In the genomic region with DNA sequence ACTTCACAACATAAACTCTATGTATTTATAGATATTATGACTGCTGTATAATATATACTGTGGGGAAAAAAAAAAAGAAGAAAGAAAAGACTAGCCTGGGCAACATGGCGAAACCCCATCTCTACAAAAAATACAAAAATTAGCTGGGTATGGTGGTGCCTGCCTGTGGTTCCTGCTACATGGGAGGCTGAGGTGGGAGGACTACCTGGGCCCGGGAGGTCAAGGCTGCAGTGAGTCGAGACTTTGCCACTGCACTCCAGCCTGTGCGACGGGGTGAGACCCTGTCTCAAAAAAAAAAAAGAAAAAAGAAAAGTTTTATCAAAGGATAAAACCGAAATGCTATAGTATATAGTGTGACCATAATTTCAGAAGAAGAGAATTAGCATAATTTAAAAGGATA, we compare ENCODE assay signal across 10 cellular contexts. TPM values are rescaled to one million over a fixed set of nuclear protein-coding genes. Genes with fewer than 3 reads are reported as not detected.
A peak's percentile ranks its signal among the peaks of the same experiment; 100 is the strongest.
DNase-seq lines count a peak whose midpoint lies in the region; ATAC-seq lines count a peak whose summit lies in the region.
"Had no signal": no experiment of that assay in that cellular context is flagged by ENCODE, and none has a peak within 500 bp of the region (broad histone marks: within the 10 kb centered on the region; RNA-seq: fewer than 3 reads in every experiment).

No MANE protein-coding gene starts in this region.

- no peaks in the 10 kb centered on the region for H3K9me3 ChIP-seq in iPS-18a (ENCODE audit: control insufficient read depth, low read depth, low read length)

- no peak overlapping the region for H3K27ac Mint-ChIP-seq in T-helper 2 cell treated with Interferon-gamma antibody and Interleukin-4, amounts not matched to agents 5 μg/mL and 100 μg/mL, for 36 hours
- no peak overlapping the region for H3K27ac Mint-ChIP-seq in activated CD8-positive, alpha-beta T cell treated with anti-CD3 and anti-CD28 coated beads, Interleukin-2, amount 10 ng/mL, durations not matched to agents 7 days and 5 days
- no peak overlapping the region for H3K27ac Mint-ChIP-seq in stimulated activated memory B cell treated with anti-CD40 and anti-IgM and Interleukin-4, amounts not matched to agents 10 μg/mL and 1 μg/mL and 100 μg/mL, for 72 hours

- no peak overlapping the region for H3K27ac ChIP-seq in iPS-18a (ENCODE audit: low read length)

- H3K4me3 Mint-ChIP-seq in T-helper 2 cell treated with Interferon-gamma antibody and Interleukin-4, amounts not matched to agents 5 μg/mL and 100 μg/mL, for 36 hours: peak overlapping the region; percentile 66
- peak overlapping the region; percentile 47 for H3K4me3 Mint-ChIP-seq in activated CD8-positive, alpha-beta T cell treated with anti-CD3 and anti-CD28 coated beads, Interleukin-2, amount 10 ng/mL, durations not matched to agents 7 days and 5 days
- H3K4me3 Mint-ChIP-seq in stimulated activated memory B cell treated with anti-CD40 and anti-IgM and Interleukin-4, amounts not matched to agents 10 μg/mL and 1 μg/mL and 100 μg/mL, for 72 hours: peak overlapping the region; percentile 58

- peaks cover 3% of the 10 kb centered on the region for H3K27me3 Mint-ChIP-seq in T-helper 2 cell treated with Interferon-gamma antibody and Interleukin-4, amounts not matched to agents 5 μg/mL and 100 μg/mL, for 36 hours (ENCODE audit: low read depth)
- H3K27me3 Mint-ChIP-seq in activated CD8-positive, alpha-beta T cell treated with anti-CD3 and anti-CD28 coated beads, Interleukin-2, amount 10 ng/mL, durations not matched to agents 7 days and 5 days (ENCODE audit: low read depth): peaks cover 2% of the 10 kb centered on the region
- no peaks in the 10 kb centered on the region for H3K27me3 Mint-ChIP-seq in stimulated activated memory B cell treated with anti-CD40 and anti-IgM and Interleukin-4, amounts not matched to agents 10 μg/mL and 1 μg/mL and 100 μg/mL, for 72 hours

- H3K27me3 ChIP-seq in iPS-18a (ENCODE audit: control insufficient read depth, insufficient read depth, low read length): no peaks in the 10 kb centered on the region

- no peak for DNase-seq in T-helper 2 cell treated with Interferon-gamma antibody and Interleukin-4, amounts not matched to agents 5 μg/mL and 100 μg/mL, for 36 hours (ENCODE audit: low spot score)
- no peak for DNase-seq in T-helper 2 cell
- no peak for DNase-seq in activated CD8-positive, alpha-beta T cell treated with anti-CD3 and anti-CD28 coated beads, Interleukin-2, amount 10 ng/mL, durations not matched to agents 7 days and 5 days
- DNase-seq in OCI-M2 (lab: John Stamatoyannopoulos, UW; ENCODE audit: unreplicated experiment): no peak
- no peak for DNase-seq in NCI-H524 treated with DMSO at 0.1 percent for 48 hours (lab: John Stamatoyannopoulos, UW)
- DNase-seq: activated gamma-delta T cell, islet precursor cell had no signal

- no peaks in the 10 kb centered on the region for H3K36me3 ChIP-seq in iPS-18a (ENCODE audit: control insufficient read depth, low read depth, low read length)

- peaks cover 38% of the 10 kb centered on the region for H3K4me1 Mint-ChIP-seq in T-helper 2 cell treated with Interferon-gamma antibody and Interleukin-4, amounts not matched to agents 5 μg/mL and 100 μg/mL, for 36 hours (ENCODE audit: low read depth)
- H3K4me1 Mint-ChIP-seq in activated CD8-positive, alpha-beta T cell treated with anti-CD3 and anti-CD28 coated beads, Interleukin-2, amount 10 ng/mL, durations not matched to agents 7 days and 5 days (ENCODE audit: low read depth): peaks cover 52% of the 10 kb centered on the region
- peaks cover 64% of the 10 kb centered on the region for H3K4me1 Mint-ChIP-seq in stimulated activated memory B cell treated with anti-CD40 and anti-IgM and Interleukin-4, amounts not matched to agents 10 μg/mL and 1 μg/mL and 100 μg/mL, for 72 hours

- H3K4me1 ChIP-seq in iPS-18a (ENCODE audit: control insufficient read depth, low read depth, low read length): peaks cover 16% of the 10 kb centered on the region

- no peak overlapping the region for H3K9ac ChIP-seq in iPS-18a (ENCODE audit: low read length)

- POLR2A ChIA-PET in activated CD8-positive, alpha-beta T cell treated with anti-CD3 and anti-CD28 coated beads, Interleukin-2, amount 10 ng/mL, durations not matched to agents 7 days and 5 days (lab: Charles Lee): interaction anchor here (0.7 to 0.8 kb wide), 2 partner anchors 14 to 464 kb away, joined by 3 read pairs; no protein-coding TSS in a partner anchor

- no peak for ATAC-seq in activated CD8-positive, alpha-beta T cell treated with anti-CD3 and anti-CD28 coated beads, Interleukin-2, amount 10 ng/mL, durations not matched to agents 7 days and 5 days
- no peak for ATAC-seq in stimulated activated memory B cell treated with anti-CD40 and anti-IgM and Interleukin-4, amounts not matched to agents 10 μg/mL and 1 μg/mL and 100 μg/mL, for 72 hours
- ATAC-seq in HG02798 (IDR thresholded peaks at IDR 0.05; ENCODE audit: poor library complexity, unreplicated experiment): no peak

- H3K36me3 Mint-ChIP-seq in T-helper 2 cell treated with Interferon-gamma antibody and Interleukin-4, amounts not matched to agents 5 μg/mL and 100 μg/mL, for 36 hours (ENCODE audit: low read depth): peaks cover 39% of the 10 kb centered on the region
- H3K36me3 Mint-ChIP-seq in activated CD8-positive, alpha-beta T cell treated with anti-CD3 and anti-CD28 coated beads, Interleukin-2, amount 10 ng/mL, durations not matched to agents 7 days and 5 days (ENCODE audit: low read depth): peaks cover 48% of the 10 kb centered on the region
- peaks cover 24% of the 10 kb centered on the region for H3K36me3 Mint-ChIP-seq in stimulated activated memory B cell treated with anti-CD40 and anti-IgM and Interleukin-4, amounts not matched to agents 10 μg/mL and 1 μg/mL and 100 μg/mL, for 72 hours

- CTCF ChIA-PET in activated CD8-positive, alpha-beta T cell treated with anti-CD3 and anti-CD28 coated beads, Interleukin-2, amount 10 ng/mL, durations not matched to agents 7 days and 5 days (lab: Charles Lee): interaction anchor here (0.5 to 4.2 kb wide), 6 partner anchors 18 to 1111 kb away, joined by 3 to 27 read pairs (median 8); no protein-coding TSS in a partner anchor

- H3K9me3 Mint-ChIP-seq in T-helper 2 cell treated with Interferon-gamma antibody and Interleukin-4, amounts not matched to agents 5 μg/mL and 100 μg/mL, for 36 hours: no peaks in the 10 kb centered on the region
- H3K9me3 Mint-ChIP-seq in activated CD8-positive, alpha-beta T cell treated with anti-CD3 and anti-CD28 coated beads, Interleukin-2, amount 10 ng/mL, durations not matched to agents 7 days and 5 days (ENCODE audit: insufficient read depth): no peaks in the 10 kb centered on the region
- no peaks in the 10 kb centered on the region for H3K9me3 Mint-ChIP-seq in stimulated activated memory B cell treated with anti-CD40 and anti-IgM and Interleukin-4, amounts not matched to agents 10 μg/mL and 1 μg/mL and 100 μg/mL, for 72 hours

- peak overlapping the region; percentile 40 for H3K4me3 ChIP-seq in iPS-18a (ENCODE audit: low read length)

RNA-seq across cellular contexts. Expression of gene EXOC8, which starts 2.7 kb away (rescaled TPM):
- 10 to 100 TPM; 18.2 to 18.4 TPM for total RNA-seq in activated CD8-positive, alpha-beta T cell treated with anti-CD3 and anti-CD28 coated beads, Interleukin-2, amount 10 ng/mL, durations not matched to agents 7 days and 5 days

RNA-seq across cellular contexts. Expression of gene SPRTN, which starts 3.1 kb away (rescaled TPM):
- total RNA-seq in activated CD8-positive, alpha-beta T cell treated with anti-CD3 and anti-CD28 coated beads, Interleukin-2, amount 10 ng/mL, durations not matched to agents 7 days and 5 days: 10 to 100 TPM; 14.4 to 17.5 TPM
